7 cellular contexts compared by ENCODE assay signal in the genomic region with DNA sequence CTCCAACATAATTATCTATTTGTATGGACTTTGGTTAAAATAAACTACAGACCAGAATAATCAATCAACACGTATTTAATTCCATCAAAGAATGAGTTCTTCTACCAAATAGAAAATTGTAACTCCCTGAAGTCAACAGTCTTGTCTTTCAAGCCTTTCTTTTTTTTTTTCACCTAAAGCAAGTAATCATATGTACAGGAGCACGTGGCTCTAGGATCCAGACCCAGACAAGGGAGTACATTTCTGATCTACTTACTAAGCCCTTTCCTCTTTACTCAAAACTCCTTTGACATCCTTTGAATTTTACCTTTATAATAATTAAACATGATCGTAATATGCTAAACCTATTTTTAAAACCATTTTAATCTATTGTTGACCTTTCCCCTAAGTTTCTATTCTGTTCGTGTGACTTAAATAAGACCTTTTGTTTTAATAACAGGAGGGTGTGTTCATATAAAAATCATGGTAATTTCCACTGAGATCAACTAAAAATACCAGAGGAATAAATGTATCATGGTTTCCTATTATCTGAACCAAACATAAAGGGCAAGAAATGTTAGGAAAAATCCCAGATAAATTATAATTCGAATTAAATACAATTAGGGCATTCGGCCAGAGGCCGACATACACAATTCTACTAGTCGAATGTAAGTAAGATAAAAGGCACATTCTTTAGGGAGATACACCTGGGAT. TPM values are rescaled to one million over a fixed set of nuclear protein-coding genes. Genes with fewer than 3 reads are reported as not detected.
DNase-seq lines count a peak whose midpoint lies in the region; ATAC-seq and TF ChIP-seq lines count a peak whose summit lies in the region.

No MANE protein-coding gene starts in this region.

- no peak for ATAC-seq in GM23338
- no peak for ATAC-seq in psoas muscle
- no peak for ATAC-seq in upper lobe of left lung (ENCODE audit: low FRiP score in 2 of 2)

- peaks cover 53% of the 10 kb centered on the region for H3K4me1 Mint-ChIP-seq in GM23338
- peaks cover 8% of the 10 kb centered on the region for H3K4me1 Mint-ChIP-seq in endothelial cell (ENCODE audit: unreplicated experiment)

- peaks cover 64% of the 10 kb centered on the region for H3K79me2 ChIP-seq in GM23338 (replicated peaks; ENCODE audit: insufficient read depth)

- H3K4me1 ChIP-seq in GM23338 (ENCODE audit: insufficient read depth) (peaks cover 50% of the 10 kb centered on the region), Peyer's patch (peaks cover 0 to 6% (median 2%) of the 10 kb centered on the region in 4 donors), psoas muscle (peaks cover 7% of the 10 kb centered on the region), upper lobe of left lung (peaks cover 0 to 25% (median 4%) of the 10 kb centered on the region in 4 donors)

- peaks cover 38% of the 10 kb centered on the region for H3K36me3 Mint-ChIP-seq in GM23338 (ENCODE audit: low read depth)
- no peaks in the 10 kb centered on the region for H3K36me3 Mint-ChIP-seq in endothelial cell (ENCODE audit: low read depth, unreplicated experiment)

- peak overlapping the region; percentile 98; the same call in 1 of the 2 replicates for H3K27ac Mint-ChIP-seq in GM23338
- H3K27ac Mint-ChIP-seq in endothelial cell (ENCODE audit: unreplicated experiment) = no peak overlapping the region

- no peaks in the 10 kb centered on the region for H3K9me3 ChIP-seq in Peyer's patch
- H3K9me3 ChIP-seq in psoas muscle = no peaks in the 10 kb centered on the region
- H3K9me3 ChIP-seq in upper lobe of left lung = no peaks in the 10 kb centered on the region

- peak overlapping the region; percentile 99 for H3K4me2 ChIP-seq in GM23338

- no peak for TF ChIP-seq CTCF in GM23338 (conservative IDR thresholded peaks at IDR 0.05; ENCODE audit: low read depth in 2 of 2)
- TF ChIP-seq CTCF in Peyer's patch (IDR thresholded peaks at IDR 0.05) = no peak
- TF ChIP-seq CTCF in endothelial cell (IDR thresholded peaks at IDR 0.05; ENCODE audit: unreplicated experiment) = no peak
- no peak for TF ChIP-seq CTCF in psoas muscle (IDR thresholded peaks at IDR 0.05)
- no peak for TF ChIP-seq CTCF in upper lobe of left lung (IDR thresholded peaks at IDR 0.05)

- H3K9me3 Mint-ChIP-seq in GM23338 (no peaks in the 10 kb centered on the region), endothelial cell (ENCODE audit: unreplicated experiment) (no peaks in the 10 kb centered on the region)

- H3K27me3 Mint-ChIP-seq in GM23338 (ENCODE audit: insufficient read depth, low read depth, poor library complexity) = peaks cover 15% of the 10 kb centered on the region
- H3K27me3 Mint-ChIP-seq in endothelial cell (ENCODE audit: unreplicated experiment) = peaks cover 3% of the 10 kb centered on the region

- no peaks in the 10 kb centered on the region for H3K36me3 ChIP-seq in GM23338 (ENCODE audit: insufficient read depth)
- no peaks in the 10 kb centered on the region for H3K36me3 ChIP-seq in Peyer's patch
- H3K36me3 ChIP-seq in psoas muscle (ENCODE audit: insufficient read depth in 1 of 2, low read depth in 1 of 2) = no peaks in the 10 kb centered on the region
- no peaks in the 10 kb centered on the region for H3K36me3 ChIP-seq in upper lobe of left lung

- peaks cover 5% of the 10 kb centered on the region; the same call in 1 of the 2 replicates for H3F3A ChIP-seq in GM23338 (replicated peaks; ENCODE audit: low read depth)

- H3K27me3 ChIP-seq in GM23338 (ENCODE audit: insufficient read depth) (peaks cover 8% of the 10 kb centered on the region; the same call in 1 of the 2 replicates), Peyer's patch (no peaks in the 10 kb centered on the region), psoas muscle (ENCODE audit: insufficient read depth in 3 of 3, low read length in 2 of 3) (peaks cover 0 to 30% (median 7%) of the 10 kb centered on the region in 3 donors), upper lobe of left lung (no peaks in the 10 kb centered on the region)

- intact Hi-C loops in psoas muscle (cut with DNase I) = loop anchor here in 1 of 2 donors (10.0 kb wide), 1 partner anchor 521 kb away; no protein-coding TSS in a partner anchor

- H3K4me3 ChIP-seq in GM23338 (peak overlapping the region; percentile 94), Peyer's patch (peak overlapping the region in 2 of 4 donors; percentile 79 to 98), psoas muscle (peak overlapping the region; percentile 79), upper lobe of left lung (peak overlapping the region in 2 of 4 donors; percentile 79 to 91)

- TF ChIP-seq EP300 in upper lobe of left lung (IDR thresholded peaks at IDR 0.05) = no peak

- H3K4me3 Mint-ChIP-seq in GM23338 = peak overlapping the region; percentile 93
- H3K4me3 Mint-ChIP-seq in endothelial cell (ENCODE audit: unreplicated experiment) = peak overlapping the region; percentile 89

- no peak for DNase-seq in GM23338 (ENCODE audit: low spot score)
- DNase-seq in Peyer's patch = no peak
- no peak for DNase-seq in endothelial cell (ENCODE audit: low spot score)
- no peak for DNase-seq in psoas muscle
- DNase-seq in kidney tubule cell (ENCODE audit: low spot score) = no peak
- DNase-seq in iPS-NIHi7 (ENCODE audit: extremely low spot score) = no peak
- DNase-seq in upper lobe of left lung = no peak

- peaks cover 45% of the 10 kb centered on the region for H4K20me1 ChIP-seq in GM23338 (replicated peaks; ENCODE audit: insufficient read depth)

- no peak overlapping the region for H2AFZ ChIP-seq in GM23338

- H3K27ac ChIP-seq in GM23338 (ENCODE audit: low read depth) = no peak overlapping the region
- peak overlapping the region in 3 of 4 donors; percentile 85 to 91 (median 90) for H3K27ac ChIP-seq in Peyer's patch
- H3K27ac ChIP-seq in psoas muscle = no peak overlapping the region
- no peak overlapping the region for H3K27ac ChIP-seq in upper lobe of left lung

- H3K9me2 ChIP-seq in GM23338 (ENCODE audit: insufficient read depth) = no peaks in the 10 kb centered on the region

- TF ChIP-seq POLR2A in Peyer's patch (IDR thresholded peaks at IDR 0.05) (no peak), upper lobe of left lung (IDR thresholded peaks at IDR 0.05) (no peak)

- 68 to 76% (median 70%) methylated on average over 8 of the region's 8 CpGs for WGBS in psoas muscle, 3 donors
- 79 to 85% methylated on average over 8 of the region's 8 CpGs for WGBS in upper lobe of left lung, 2 donors

TF ChIP-seq in GM23338, 12 proteins besides CTCF, POLR2A, EP300 and RAD21:
- TF ChIP-seq JUNB (IDR thresholded peaks at IDR 0.05; ENCODE audit: unreplicated experiment) (no peak), ZNF331 (CRISPR knock-in tag; IDR thresholded peaks at IDR 0.05; ENCODE audit: low read depth) (no peak), CREB1 (CRISPR knock-in tag; IDR thresholded peaks at IDR 0.05; ENCODE audit: low read depth) (no peak), EZH2 (IDR thresholded peaks at IDR 0.05; ENCODE audit: low read depth, unreplicated experiment) (no peak), STAT1 (IDR thresholded peaks at IDR 0.05; ENCODE audit: unreplicated experiment) (no peak), NANOG (IDR thresholded peaks at IDR 0.05; ENCODE audit: borderline replicate concordance) (no peak), POLR2AphosphoS5 (IDR thresholded peaks at IDR 0.05; ENCODE audit: low read depth) (no peak)
TF ChIP-seq in GM23338: peak in this region for 0.

RNA-seq across cellular contexts. Expression of a gene that starts 1.7 kb away (rescaled TPM):
- 72.4 and 74.7 TPM in 2 replicates for total RNA-seq in GM23338 (2014; rRNA removed; shearing (Covaris generic))
- 22.1 and 23.0 TPM in 2 replicates for polyA plus RNA-seq in GM23338 (2016; fragmentation: Nextera tagmentation; extraction: Ambion mirVana)
- 10 to 100 TPM; 26.8 to 44.2 (median 37.5) TPM for total RNA-seq in Peyer's patch
- 17.4 TPM for total RNA-seq in endothelial cell (ENCODE audit: unreplicated experiment)
- 10 to 100 TPM in 1 of 4 donors, 1 to 10 TPM in 3; 2.5 to 14.7 (median 3.8) TPM for total RNA-seq in psoas muscle
- polyA plus RNA-seq in psoas muscle = 1 to 10 TPM in 2 of 3 donors, under 1 TPM in 1; 0.79 to 6.3 (median 1.0) TPM
- 10 to 100 TPM in 5 of 6 donors, 1 to 10 TPM in 1; 2.1 to 38.0 (median 21.5) TPM for total RNA-seq in upper lobe of left lung

Comparison
In these comparisons a context has a peak if more than half of its experiments do, and no peak if none do; other contexts are left out.
1. H3K27ac ChIP-seq: peak in Peyer's patch (3 of 4); none in GM23338 (single experiment), psoas muscle (single experiment) and upper lobe of left lung (0 of 4).